In the genomic region with DNA sequence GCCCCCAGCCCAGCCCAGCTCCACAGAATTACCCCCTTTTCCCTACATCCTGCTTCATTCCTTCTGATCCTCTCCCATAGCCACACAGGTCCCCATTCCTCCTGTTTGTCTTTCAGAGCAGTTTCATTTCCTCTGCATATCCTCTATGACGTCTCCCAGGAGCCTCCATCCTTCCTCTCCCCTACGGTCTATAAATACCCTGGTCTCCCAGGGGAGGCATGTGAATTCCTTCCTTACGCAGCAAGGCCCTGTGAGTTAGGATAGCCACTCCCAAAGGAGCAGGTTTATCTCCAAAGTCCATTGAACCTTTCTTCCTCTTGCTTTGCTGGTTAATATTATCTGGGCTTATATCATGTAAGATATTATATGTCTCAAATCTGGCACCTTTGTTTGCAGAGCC, we compare ENCODE assay signal across 21 cellular contexts. TPM values are rescaled to one million over a fixed set of nuclear protein-coding genes. Genes with fewer than 3 reads are reported as not detected.
DNase-seq lines count a peak whose midpoint lies in the region; ATAC-seq and TF ChIP-seq lines count a peak whose summit lies in the region.
"Had no signal": no experiment of that assay in that cellular context is flagged by ENCODE, and none has a peak within 500 bp of the region (broad histone marks: within the 10 kb centered on the region; RNA-seq: fewer than 3 reads in every experiment).

No MANE protein-coding gene starts in this region.

- H3K9me3 Mint-ChIP-seq in nephron progenitor cell, result peaks cover 30% of the 10 kb centered on the region
- H3K9me3 Mint-ChIP-seq: stimulated activated naive CD8-positive, alpha-beta T cell treated with anti-CD3 and anti-CD28 coated beads, Interleukin-15, Interleukin-2, amounts not matched to agents 100 ng/mL and 50 ng/mL, for 24 hours had no signal

- TF ChIP-seq RAD21 in IMR-90 (IDR thresholded peaks at IDR 0.05; ENCODE audit: low read length), result no peak

- H4K91ac ChIP-seq in IMR-90 (ENCODE audit: insufficient read depth, low read depth, low read length), result peak overlapping the region; percentile 36; the same call in 1 of the 2 replicates

- no peak for TF ChIP-seq POLR2A in IMR-90 (IDR thresholded peaks at IDR 0.05; ENCODE audit: low read depth, low read length)

- peaks cover 10 to 15% (median 10%) of the 10 kb centered on the region in 10 experiments for H3K4me1 ChIP-seq in BLaER1 treated with 17β-estradiol and CSF1 and Interleukin-3, amounts not matched to agents 10 nM and 100 nM
- H3K4me1 ChIP-seq in IMR-90 (ENCODE audit: control insufficient read depth, insufficient read depth, low read length), result peaks cover 5% of the 10 kb centered on the region
- H3K4me1 ChIP-seq: BE2C, gastroesophageal sphincter had no signal

- H2AK5ac ChIP-seq in IMR-90 (ENCODE audit: low read depth, low read length), result peak overlapping the region; percentile 34; the same call in 1 of the 2 replicates

- peak overlapping the region; percentile 2 for H3K27ac Mint-ChIP-seq in nephron progenitor cell
- H3K27ac Mint-ChIP-seq: HFFc6; stimulated activated naive CD8-positive, alpha-beta T cell treated with anti-CD3 and anti-CD28 coated beads, Interleukin-15, Interleukin-2, amounts not matched to agents 100 ng/mL and 50 ng/mL, for 24 hours; T-cell had no signal

- peak overlapping the region; percentile 36; the same call in 1 of the 2 replicates for H3K4ac ChIP-seq in IMR-90 (ENCODE audit: low read depth, low read length)

- in situ Hi-C loops in IMR-90 (cut with MboI; ENCODE audit: low sequenced_read_pairs), result no loop called here

- dilution Hi-C loops in IMR-90 (cut with HindIII; ENCODE audit: low sequenced_read_pairs, unreplicated experiment), result no loop called here

- H3K56ac ChIP-seq in IMR-90 (ENCODE audit: extremely low read depth, insufficient read depth, low read length), result no peak overlapping the region

- peaks cover 36 to 56% (median 50%) of the 10 kb centered on the region in 11 experiments for H3K9me3 ChIP-seq in BLaER1 treated with 17β-estradiol and CSF1 and Interleukin-3, amounts not matched to agents 10 nM and 100 nM (replicated peaks in 1 of 11)
- H3K9me3 ChIP-seq in IMR-90 (ENCODE audit: control insufficient read depth, insufficient read depth, low read length), result no peaks in the 10 kb centered on the region
- H3K9me3 ChIP-seq: BE2C, gastroesophageal sphincter had no signal

- no peak overlapping the region for H3K27ac ChIP-seq in BLaER1 treated with 17β-estradiol and CSF1 and Interleukin-3, amounts not matched to agents 10 nM and 100 nM
- no peak overlapping the region for H3K27ac ChIP-seq in IMR-90 (ENCODE audit: insufficient read depth, low read length)
- no peak overlapping the region for H3K27ac ChIP-seq in RWPE1
- H3K27ac ChIP-seq: dorsolateral prefrontal cortex, gastroesophageal sphincter had no signal

- no peak overlapping the region for H2AK9ac ChIP-seq in IMR-90 (replicated peaks; ENCODE audit: low read depth, low read length, poor library complexity)

- 0 out of 2 replicates have a peak overlapping the region, but pooled peaks have one; percentile 25 for H3K14ac ChIP-seq in IMR-90 (replicated peaks; ENCODE audit: low read depth, low read length)

- POLR2A ChIA-PET in IMR-90 (lab: Charles Lee; ENCODE audit: unreplicated experiment), result no interaction called here
- POLR2A ChIA-PET in RWPE1 (lab: Yijun Ruan, JAX; ENCODE audit: low non-redundant PET), result no interaction called here

- H4K8ac ChIP-seq in IMR-90 (ENCODE audit: low read depth in 2 of 2, low read length in 2 of 2), result no peak overlapping the region

- H3K27me3 ChIP-seq in BLaER1 treated with 17β-estradiol and CSF1 and Interleukin-3, amounts not matched to agents 10 nM and 100 nM, result peaks cover 71 to 98% (median 93%) of the 10 kb centered on the region in 11 experiments
- H3K27me3 ChIP-seq in IMR-90 (ENCODE audit: control insufficient read depth, insufficient read depth, low read length), result no peaks in the 10 kb centered on the region
- H3K27me3 ChIP-seq: BE2C, gastroesophageal sphincter had no signal

- peak; percentile 28 for DNase-seq in IMR-90
- peak; percentile 72 for DNase-seq in choroid plexus epithelial cell (ENCODE audit: low read depth)
- no peak for DNase-seq in nephron progenitor cell
- DNase-seq in SHP77 treated with DMSO at 0.1 percent for 48 hours (lab: John Stamatoyannopoulos, UW), result no peak
- DNase-seq in RWPE1 (ENCODE audit: low spot score), result no peak
- DNase-seq in HuH-7 (ENCODE audit: low spot score), result no peak
- DNase-seq: activated gamma-delta T cell, BE2C, dorsolateral prefrontal cortex, EL, HFFc6, NCI-H146, NCI-H2227 treated with DMSO at 0.1 percent for 48 hours, OCI-M1, SIG-M5, T-cell, trophoblast cell had no signal

- no peak for ATAC-seq in IMR-90 (ENCODE audit: low read depth)
- ATAC-seq in HG03457 (IDR thresholded peaks at IDR 0.05; ENCODE audit: unreplicated experiment), result no peak
- ATAC-seq: gastroesophageal sphincter, T-cell had no signal

- H2BK20ac ChIP-seq in IMR-90 (ENCODE audit: low read depth, low read length), result peak overlapping the region; percentile 33; the same call in 1 of the 2 replicates

- no peak overlapping the region for H2BK5ac ChIP-seq in IMR-90 (ENCODE audit: low read depth, low read length, poor library complexity, severe bottlenecking)

- H2AFZ ChIP-seq in IMR-90 (replicated peaks; ENCODE audit: low read length, poor library complexity), result peak overlapping the region; percentile 69

- H3K36me3 ChIP-seq in BLaER1 treated with 17β-estradiol and CSF1 and Interleukin-3, amounts not matched to agents 10 nM and 100 nM, result no peaks in the 10 kb centered on the region
- H3K36me3 ChIP-seq in IMR-90 (ENCODE audit: control insufficient read depth, insufficient read depth, low read length), result no peaks in the 10 kb centered on the region
- H3K36me3 ChIP-seq: BE2C, gastroesophageal sphincter had no signal

- intact Hi-C loops in IMR-90 (cut with micrococcal nuclease), result no loop called here

- H3K9ac ChIP-seq in BLaER1 treated with 17β-estradiol and CSF1 and Interleukin-3, amounts not matched to agents 10 nM and 100 nM, result no peak overlapping the region
- H3K9ac ChIP-seq in IMR-90 (ENCODE audit: low read depth, low read length), result no peak overlapping the region

- H2BK120ac ChIP-seq in IMR-90 (ENCODE audit: low read depth, low read length), result peak overlapping the region; percentile 52

- no peaks in the 10 kb centered on the region for H3K79me1 ChIP-seq in IMR-90 (ENCODE audit: low read depth in 1 of 2, low read length in 2 of 2)

- H3K23ac ChIP-seq in IMR-90 (ENCODE audit: low read depth, low read length), result no peak overlapping the region

- H3K4me3 ChIP-seq in BLaER1 treated with 17β-estradiol and CSF1 and Interleukin-3, amounts not matched to agents 10 nM and 100 nM, result 0 out of 20 replicates have a peak overlapping the region, but pooled peaks of 1 of the 10 experiments have one; percentile 12
- H3K4me3 ChIP-seq in IMR-90 (ENCODE audit: insufficient read depth, low read depth, low read length) (no peak overlapping the region), choroid plexus epithelial cell (ENCODE audit: low read depth, low read length) (no peak overlapping the region)
- H3K4me3 ChIP-seq: dorsolateral prefrontal cortex, gastroesophageal sphincter had no signal

- no peaks in the 10 kb centered on the region for H3K36me3 Mint-ChIP-seq in nephron progenitor cell (ENCODE audit: low read depth)
- H3K36me3 Mint-ChIP-seq: T-cell had no signal

- H4K5ac ChIP-seq in IMR-90 (ENCODE audit: low read depth, low read length), result no peak overlapping the region

- peaks cover 26% of the 10 kb centered on the region for H3K4me1 Mint-ChIP-seq in nephron progenitor cell
- H3K4me1 Mint-ChIP-seq: T-cell had no signal

- peak overlapping the region; percentile 5 to 57 (median 47); a peak in 20 of 22 replicates for H3K4me2 ChIP-seq in BLaER1 treated with 17β-estradiol and CSF1 and Interleukin-3, amounts not matched to agents 10 nM and 100 nM
- H3K4me2 ChIP-seq in IMR-90 (ENCODE audit: low read depth, low read length), result no peak overlapping the region

- no CpG with 5 or more reads among the region's 3 CpGs for WGBS in IMR-90 (ENCODE audit: extremely low coverage in 2 of 2, insufficient read length in 1 of 2), 2 experiments

- H2BK15ac ChIP-seq in IMR-90 (ENCODE audit: low read depth, low read length), result peak overlapping the region; percentile 10; the same call in 1 of the 3 replicates

- no peaks in the 10 kb centered on the region for H4K20me1 ChIP-seq in BLaER1 treated with 17β-estradiol and CSF1 and Interleukin-3, amounts not matched to agents 10 nM and 100 nM
- H4K20me1 ChIP-seq in IMR-90 (ENCODE audit: insufficient read depth, low read length), result no peaks in the 10 kb centered on the region

- no peak overlapping the region for H3K18ac ChIP-seq in IMR-90 (ENCODE audit: low read depth, low read length)

- H3K9me1 ChIP-seq in IMR-90 (ENCODE audit: insufficient read depth, low read length), result no peaks in the 10 kb centered on the region

- no TSS peak for BruUV-seq in IMR-90 (replicated peaks; lab: Mats Ljungman, UMichigan)

- H3K27me3 Mint-ChIP-seq in nephron progenitor cell (ENCODE audit: low read depth, poor library complexity), result peaks cover 4% of the 10 kb centered on the region

- H3K4me3 Mint-ChIP-seq in nephron progenitor cell, result no peak overlapping the region
- H3K4me3 Mint-ChIP-seq: HFFc6; stimulated activated naive CD8-positive, alpha-beta T cell treated with anti-CD3 and anti-CD28 coated beads, Interleukin-15, Interleukin-2, amounts not matched to agents 100 ng/mL and 50 ng/mL, for 24 hours; T-cell had no signal

- CTCF ChIA-PET in IMR-90 (lab: Yijun Ruan, JAX), result no interaction called here
- CTCF ChIA-PET in RWPE1 (lab: Yijun Ruan, JAX), result interaction anchor here (1.4 kb wide), 1 partner anchor 63 kb away, joined by 3 read pairs; no protein-coding TSS in a partner anchor

- TF ChIP-seq CTCF in IMR-90 (conservative IDR thresholded peaks at IDR 0.05; ENCODE audit: low read depth, low read length), result no peak
- no peak for TF ChIP-seq CTCF in choroid plexus epithelial cell (conservative IDR thresholded peaks at IDR 0.05; ENCODE audit: low read depth, low read length)
- TF ChIP-seq CTCF in nephron progenitor cell (IDR thresholded peaks at IDR 0.05), result no peak
- TF ChIP-seq CTCF in RWPE1 (conservative IDR thresholded peaks at IDR 0.05; ENCODE audit: low read depth), result no peak

TF ChIP-seq in IMR-90, 13 proteins besides CTCF, POLR2A, EP300 and RAD21:
- TF ChIP-seq FOS (IDR thresholded peaks at IDR 0.05; ENCODE audit: low read depth, low read length) (no peak), BHLHE40 (IDR thresholded peaks at IDR 0.05; ENCODE audit: low read depth, low read length) (no peak), RCOR1 (IDR thresholded peaks at IDR 0.05; ENCODE audit: insufficient replicate concordance, low read length) (no peak)

RNA-seq across cellular contexts. Expression of a gene that starts 8.4 kb away (rescaled TPM):
- total RNA-seq in IMR-90 (2012; rRNA removed), result under 0.01 and 0.18 TPM in 2 replicates
- 0.67 and 0.72 TPM in 2 replicates for polyA plus RNA-seq in IMR-90 (2012; rRNA removed)
- 0.54 and 0.81 TPM in 2 replicates for polyA plus RNA-seq in IMR-90 (2012; cell fraction: cytosol; rRNA removed)
- 0.30 and 0.32 TPM in 2 replicates for polyA plus RNA-seq in IMR-90 (2012; cell fraction: nucleus; rRNA removed; ENCODE audit: low replicate concordance)

Comparison
In these comparisons a context has a peak if more than half of its experiments do, and no peak if none do; other contexts are left out.
1. DNase-seq: peak in IMR-90 (single experiment) and choroid plexus epithelial cell (single experiment); none in nephron progenitor cell (single experiment), SHP77 treated with DMSO at 0.1 percent for 48 hours (single experiment), RWPE1 (single experiment) and HuH-7 (single experiment).